21 cellular contexts compared by ENCODE assay signal in the genomic region with DNA sequence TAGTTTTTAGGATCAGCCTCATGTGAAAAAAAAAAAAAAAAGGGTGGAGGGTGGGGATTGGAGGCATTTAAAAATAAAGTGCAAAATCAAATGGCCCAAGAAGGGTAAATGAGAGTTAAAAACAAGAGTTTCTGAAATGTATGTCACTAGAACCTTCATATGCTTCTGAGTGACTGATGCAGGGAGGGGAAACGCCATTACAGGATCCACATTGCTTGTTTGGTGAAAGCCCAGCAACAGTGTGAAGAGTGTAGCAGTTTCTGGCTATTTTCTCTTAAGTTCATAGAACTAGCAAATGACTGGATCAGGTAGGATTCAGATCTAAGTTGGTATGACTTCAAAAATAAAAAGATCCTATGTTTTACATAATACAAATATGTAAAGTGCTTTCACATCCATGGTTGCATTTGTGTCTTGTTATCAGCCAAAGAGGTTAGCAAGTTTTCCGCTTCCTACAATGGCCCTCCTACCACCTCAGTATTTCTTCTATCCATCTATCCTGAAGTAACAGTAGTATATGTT. TPM values are rescaled to one million over a fixed set of nuclear protein-coding genes. Genes with fewer than 3 reads are reported as not detected.
DNase-seq lines count a peak whose midpoint lies in the region; ATAC-seq and TF ChIP-seq lines count a peak whose summit lies in the region.
"Had no signal": no experiment of that assay in that cellular context is flagged by ENCODE, and none has a peak within 500 bp of the region (broad histone marks: within the 10 kb centered on the region; RNA-seq: fewer than 3 reads in every experiment).

No MANE protein-coding gene starts in this region.

- CTCF ChIA-PET in activated CD4-positive, alpha-beta T cell treated with anti-CD3 and anti-CD28 coated beads for 36 hours (lab: Charles Lee), result no interaction called here

- H3K36me3 ChIP-seq in left ventricle myocardium inferior, result peaks cover 4% of the 10 kb centered on the region
- H3K36me3 ChIP-seq in lower lobe of right lung, result no peaks in the 10 kb centered on the region
- H3K36me3 ChIP-seq in suprapubic skin, result no peaks in the 10 kb centered on the region
- no peaks in the 10 kb centered on the region for H3K36me3 ChIP-seq in Peyer's patch
- H3K36me3 ChIP-seq: MG63 had no signal

- no peak overlapping the region for H3K4me3 Mint-ChIP-seq in activated CD4-positive, alpha-beta T cell treated with anti-CD3 and anti-CD28 coated beads for 36 hours

- no peaks in the 10 kb centered on the region for H3K9me3 ChIP-seq in left ventricle myocardium inferior (replicated peaks)
- no peaks in the 10 kb centered on the region for H3K9me3 ChIP-seq in lower lobe of right lung
- no peaks in the 10 kb centered on the region for H3K9me3 ChIP-seq in suprapubic skin
- no peaks in the 10 kb centered on the region for H3K9me3 ChIP-seq in Peyer's patch
- H3K9me3 ChIP-seq: Caco-2, MG63 had no signal

- no peaks in the 10 kb centered on the region for H3K9me3 Mint-ChIP-seq in activated CD4-positive, alpha-beta T cell treated with anti-CD3 and anti-CD28 coated beads for 36 hours (ENCODE audit: low read depth)
- H3K9me3 Mint-ChIP-seq: activated naive CD4-positive, alpha-beta T cell treated with anti-CD3 and anti-CD28 coated beads, Interleukin-2, amount 50 U/mL, for 72 hours had no signal

- WGBS in suprapubic skin, result 75% methylated on average over 2 of the region's 2 CpGs

- no peak for ATAC-seq in lower lobe of right lung
- no peak for ATAC-seq in activated CD4-positive, alpha-beta T cell treated with anti-CD3 and anti-CD28 coated beads for 36 hours
- ATAC-seq: activated naive CD4-positive, alpha-beta T cell treated with anti-CD3 and anti-CD28 coated beads, Interleukin-2, amount 50 U/mL, for 72 hours; left colon had no signal

- H3K27ac Mint-ChIP-seq in activated CD4-positive, alpha-beta T cell treated with anti-CD3 and anti-CD28 coated beads for 36 hours, result no peak overlapping the region
- H3K27ac Mint-ChIP-seq: activated naive CD4-positive, alpha-beta T cell treated with anti-CD3 and anti-CD28 coated beads, Interleukin-2, amount 50 U/mL, for 72 hours had no signal

- no peaks in the 10 kb centered on the region for H3K27me3 ChIP-seq in left ventricle myocardium inferior (ENCODE audit: low read depth)
- H3K27me3 ChIP-seq in lower lobe of right lung (ENCODE audit: low read depth), result no peaks in the 10 kb centered on the region
- H3K27me3 ChIP-seq in suprapubic skin, result no peaks in the 10 kb centered on the region
- H3K27me3 ChIP-seq in Peyer's patch, result no peaks in the 10 kb centered on the region
- H3K27me3 ChIP-seq: MG63 had no signal

- TF ChIP-seq EP300 in suprapubic skin (IDR thresholded peaks at IDR 0.05), result no peak

- TF ChIP-seq POLR2A in suprapubic skin (IDR thresholded peaks at IDR 0.05) (no peak), Peyer's patch (IDR thresholded peaks at IDR 0.05) (no peak)

- POLR2A ChIA-PET in activated CD4-positive, alpha-beta T cell treated with anti-CD3 and anti-CD28 coated beads for 36 hours (lab: Charles Lee), result no interaction called here

- intact Hi-C loops in left ventricle myocardium inferior (cut with micrococcal nuclease), result no loop called here
- intact Hi-C loops in cardiac septum (cut with DNase I), result no loop called here
- intact Hi-C loops in lower lobe of right lung (cut with DNase I), result no loop called here
- intact Hi-C loops in activated CD4-positive, alpha-beta T cell treated with anti-CD3 and anti-CD28 coated beads for 36 hours (cut with DNase I, micrococcal nuclease), result no loop called here

- peak overlapping the region; percentile 89 for H3K4me3 ChIP-seq in left ventricle myocardium inferior
- peak overlapping the region; percentile 7 for H3K4me3 ChIP-seq in lower lobe of right lung
- peak overlapping the region; percentile 97 for H3K4me3 ChIP-seq in suprapubic skin
- H3K4me3 ChIP-seq in Peyer's patch, result peak overlapping the region in 2 of 4 donors; percentile 95 to 98
- H3K4me3 ChIP-seq: MG63, SK-N-MC had no signal

- H3K27me3 Mint-ChIP-seq in activated CD4-positive, alpha-beta T cell treated with anti-CD3 and anti-CD28 coated beads for 36 hours, result no peaks in the 10 kb centered on the region

- TF ChIP-seq CTCF in left ventricle myocardium inferior (IDR thresholded peaks at IDR 0.05; ENCODE audit: borderline replicate concordance) (no peak), lower lobe of right lung (IDR thresholded peaks at IDR 0.05) (no peak), suprapubic skin (IDR thresholded peaks at IDR 0.05) (no peak), Peyer's patch (IDR thresholded peaks at IDR 0.05) (no peak)

- DNase-seq in left ventricle myocardium inferior (no peak), cardiac septum (ENCODE audit: low spot score) (no peak), OCI-M1 (lab: John Stamatoyannopoulos, UW) (peak; percentile 78), lower lobe of right lung (no peak), suprapubic skin (ENCODE audit: low spot score in 2 of 2) (no peak), Peyer's patch (no peak), NOMO-1 treated with dmso at 0.1 percent for 144 hours (lab: John Stamatoyannopoulos, UW; ENCODE audit: unreplicated experiment) (no peak)
- DNase-seq in activated CD4-positive, alpha-beta T cell treated with anti-CD3 and anti-CD28 coated beads for 36 hours, result no peak
- DNase-seq: activated CD4-positive, alpha-beta T cell treated with anti-CD3 and anti-CD28 coated beads, Interleukin-2, amount 50 U/mL, for 1 hour; activated T-cell treated with anti-CD3 and anti-CD28 coated beads for 4 hours; Caco-2; effector memory CD4-positive, alpha-beta T cell; GDM1; HCEC 1CT; left colon; MG63; NCI-H1694 treated with DMSO at 0.1 percent for 48 hours; NCI-H446 had no signal

- peaks cover 79% of the 10 kb centered on the region for H3K4me1 ChIP-seq in left ventricle myocardium inferior
- H3K4me1 ChIP-seq in lower lobe of right lung, result peaks cover 53% of the 10 kb centered on the region
- H3K4me1 ChIP-seq in suprapubic skin, result peaks cover 55% of the 10 kb centered on the region
- H3K4me1 ChIP-seq in Peyer's patch, result peaks cover 4 to 46% (median 12%) of the 10 kb centered on the region in 4 donors

- H3K36me3 Mint-ChIP-seq in activated CD4-positive, alpha-beta T cell treated with anti-CD3 and anti-CD28 coated beads for 36 hours (ENCODE audit: low read depth), result no peaks in the 10 kb centered on the region

- peaks cover 28% of the 10 kb centered on the region for H3K4me1 Mint-ChIP-seq in activated CD4-positive, alpha-beta T cell treated with anti-CD3 and anti-CD28 coated beads for 36 hours

- H3K27ac ChIP-seq in left ventricle myocardium inferior (replicated peaks) (peak overlapping the region; percentile 99), lower lobe of right lung (no peak overlapping the region), suprapubic skin (no peak overlapping the region), Peyer's patch (no peak overlapping the region)
- H3K27ac ChIP-seq: SK-N-MC had no signal

RNA-seq across cellular contexts. Expression of a gene that starts 2.9 kb away (rescaled TPM):
- total RNA-seq in left ventricle myocardium inferior (132 TPM), cardiac septum (86.1 TPM), lower lobe of right lung (65.3 TPM), suprapubic skin (100 to 1,000 TPM in 1 of 4 donors, 10 to 100 TPM in 3; 54.6 to 125 (median 75.5) TPM), Peyer's patch (100 to 1,000 TPM in 3 of 4 donors, 10 to 100 TPM in 1; 78.4 to 471 (median 359) TPM)
- total RNA-seq in activated CD4-positive, alpha-beta T cell treated with anti-CD3 and anti-CD28 coated beads for 36 hours, result 10 to 100 TPM; 12.2 to 15.2 TPM

RNA-seq across cellular contexts. Expression of a gene that starts 38.9 kb away (rescaled TPM):
- total RNA-seq in left ventricle myocardium inferior (not detected), cardiac septum (not detected), lower lobe of right lung (0.71 TPM), suprapubic skin (under 1 TPM in 1 of 4 donors, not detected in 3; 0.24 TPM), Peyer's patch (not detected)
- total RNA-seq in activated CD4-positive, alpha-beta T cell treated with anti-CD3 and anti-CD28 coated beads for 36 hours, result under 1 TPM in 1 of 2 experiments, not detected in 1; 0.16 TPM
- total RNA-seq: HT-29 had no signal
